In genomic region chr17:18245038-18245776, GRCh38 we compare ENCODE assay signal across 1 cellular context.
TF ChIP-seq lines count a peak whose summit lies in the region.

No MANE protein-coding gene starts in this region.

TF ChIP-seq in GM23338, 12 proteins besides CTCF, POLR2A, EP300 and RAD21 (continued from another document):
- TF ChIP-seq REST (IDR thresholded peaks at IDR 0.05; ENCODE audit: unreplicated experiment) (no peak), POLR2AphosphoS5 (IDR thresholded peaks at IDR 0.05; ENCODE audit: low read depth) (no peak; the same call in 1 of the 2 replicates), CREB1 (CRISPR knock-in tag; IDR thresholded peaks at IDR 0.05; ENCODE audit: low read depth) (no peak), NANOG (IDR thresholded peaks at IDR 0.05; ENCODE audit: borderline replicate concordance) (no peak), ZNF114 (CRISPR knock-in tag; IDR thresholded peaks at IDR 0.05) (no peak), ZNF462 (CRISPR knock-in tag; IDR thresholded peaks at IDR 0.05) (no peak), JUNB (IDR thresholded peaks at IDR 0.05; ENCODE audit: unreplicated experiment) (no peak), STAT1 (IDR thresholded peaks at IDR 0.05; ENCODE audit: unreplicated experiment) (no peak), ZNF331 (CRISPR knock-in tag; IDR thresholded peaks at IDR 0.05; ENCODE audit: low read depth) (no peak), EZH2phosphoT487 (IDR thresholded peaks at IDR 0.05; ENCODE audit: unreplicated experiment) (no peak)
